ENCODE assay signal across 13 cellular contexts in genomic region chr10:23556727-23557440, GRCh38.
DNase-seq lines count a peak whose midpoint lies in the region; TF ChIP-seq lines count a peak whose summit lies in the region.
"Had no signal": no experiment of that assay in that cellular context is flagged by ENCODE, and none has a peak within 500 bp of the region (broad histone marks: within the 10 kb centered on the region; RNA-seq: fewer than 3 reads in every experiment).

No MANE protein-coding gene starts in this region.

- H4K8ac ChIP-seq in neuronal stem cell (ENCODE audit: low read depth, low read length), result peak overlapping the region; percentile 70

- H2AK5ac ChIP-seq in neuronal stem cell (ENCODE audit: low read depth, low read length), result no peak overlapping the region

- H3K14ac ChIP-seq in neuronal stem cell (ENCODE audit: low read length), result no peak overlapping the region

- no peak overlapping the region for H2BK12ac ChIP-seq in neuronal stem cell (ENCODE audit: low read length)

- no peaks in the 10 kb centered on the region for H3K4me1 ChIP-seq in neuronal stem cell (ENCODE audit: control insufficient read depth in 2 of 2, insufficient read depth in 1 of 2, low read depth in 1 of 2, low read length in 2 of 2)
- no peaks in the 10 kb centered on the region for H3K4me1 ChIP-seq in Peyer's patch
- H3K4me1 ChIP-seq: psoas muscle, upper lobe of right lung had no signal

- H3K36me3 ChIP-seq in neuronal stem cell (replicated peaks in 1 of 2; ENCODE audit: control insufficient read depth in 2 of 2, insufficient read depth in 2 of 2, low read length in 2 of 2) (no peaks in the 10 kb centered on the region), Peyer's patch (no peaks in the 10 kb centered on the region)
- H3K36me3 ChIP-seq: upper lobe of right lung had no signal

- H3K4ac ChIP-seq in neuronal stem cell (ENCODE audit: low read length), result no peak overlapping the region

- TF ChIP-seq POLR2A in erythroblast (IDR thresholded peaks at IDR 0.05; ENCODE audit: low read length), result no peak
- TF ChIP-seq POLR2A in Peyer's patch (IDR thresholded peaks at IDR 0.05), result no peak

- no peaks in the 10 kb centered on the region for H3K79me1 ChIP-seq in neuronal stem cell (ENCODE audit: low read depth, low read length)

- H3K18ac ChIP-seq in neuronal stem cell (ENCODE audit: low read length), result no peak overlapping the region

- H3K23ac ChIP-seq in neuronal stem cell (ENCODE audit: low read depth, low read length, poor library complexity), result no peak overlapping the region

- H2BK15ac ChIP-seq in neuronal stem cell (ENCODE audit: low read length), result no peak overlapping the region

- H2BK120ac ChIP-seq in neuronal stem cell (ENCODE audit: low read depth, low read length), result no peak overlapping the region

- H2AFZ ChIP-seq in neuronal stem cell (ENCODE audit: low read length), result no peak overlapping the region

- no peak overlapping the region for H4K91ac ChIP-seq in neuronal stem cell (ENCODE audit: low read depth, low read length, poor library complexity)

- H3K4me2 ChIP-seq in neuronal stem cell (ENCODE audit: insufficient read depth, low read length, poor library complexity, severe bottlenecking), result no peak overlapping the region

- whole genome bisulfite sequencing in neuronal stem cell (ENCODE audit: extremely low coverage in 2 of 2, insufficient read length in 2 of 2, insufficient replicate concordance in 1 of 2), 2 donors, result no CpG with 5 or more reads among the region's 5 CpGs

- no peak for TF ChIP-seq CTCF in Peyer's patch (IDR thresholded peaks at IDR 0.05)

- H3K27me3 ChIP-seq in neuronal stem cell (ENCODE audit: control insufficient read depth in 3 of 3, insufficient read depth in 3 of 3, low read depth in 1 of 3, low read length in 3 of 3) (peaks cover 0 to 2% (median 0%) of the 10 kb centered on the region in 3 experiments), Peyer's patch (no peaks in the 10 kb centered on the region)
- H3K27me3 ChIP-seq: upper lobe of right lung had no signal

- H3K9ac ChIP-seq in neuronal stem cell (ENCODE audit: low read depth, low read length, poor library complexity), result no peak overlapping the region

- DNase-seq in EL, result peak; percentile 78
- DNase-seq in M059J (ENCODE audit: low read depth), result peak; percentile 34
- DNase-seq in amniotic epithelial cell (ENCODE audit: low read depth), result peak; percentile 14
- DNase-seq in neuronal stem cell (ENCODE audit: low spot score), result no peak
- DNase-seq in erythroblast (lab: John Stamatoyannopoulos, UW), result no peak
- no peak for DNase-seq in Peyer's patch
- no peak for DNase-seq in SK-N-DZ (ENCODE audit: low spot score)
- no peak for DNase-seq in NCI-H82 treated with DMSO at 0.1 percent for 48 hours (lab: John Stamatoyannopoulos, UW; ENCODE audit: unreplicated experiment)
- DNase-seq: DMS79, glutamatergic neuron, psoas muscle, upper lobe of right lung had no signal

- H3K27ac ChIP-seq in neuronal stem cell (replicated peaks; ENCODE audit: low read length), result no peak overlapping the region
- no peak overlapping the region for H3K27ac ChIP-seq in Peyer's patch
- H3K27ac ChIP-seq: psoas muscle, upper lobe of right lung had no signal

- H3K4me3 ChIP-seq in neuronal stem cell (ENCODE audit: low read length in 2 of 2) (no peak overlapping the region), Peyer's patch (no peak overlapping the region)
- H3K4me3 ChIP-seq: K562, psoas muscle, upper lobe of right lung had no signal

- H3K9me3 ChIP-seq in neuronal stem cell (replicated peaks in 1 of 2; ENCODE audit: control insufficient read depth in 2 of 2, insufficient read depth in 1 of 2, low read depth in 1 of 2, low read length in 2 of 2) (no peaks in the 10 kb centered on the region), Peyer's patch (peaks cover 0 to 4% (median 0%) of the 10 kb centered on the region in 4 donors)
- H3K9me3 ChIP-seq: upper lobe of right lung had no signal

- H2BK5ac ChIP-seq in neuronal stem cell (ENCODE audit: low read length), result no peak overlapping the region

Comparison
In these comparisons a context has a peak if more than half of its experiments do, and no peak if none do; other contexts are left out.
1. DNase-seq: peak in EL (single experiment), M059J (single experiment) and amniotic epithelial cell (single experiment); none in neuronal stem cell (single experiment), erythroblast (0 of 2), Peyer's patch (0 of 3), SK-N-DZ (single experiment) and NCI-H82 treated with DMSO at 0.1 percent for 48 hours (single experiment).